In genomic region chr16:87316450-87316922, GRCh38 we compare ENCODE assay signal across 8 cellular contexts. TPM values are rescaled to one million over a fixed set of nuclear protein-coding genes. Genes with fewer than 3 reads are reported as not detected.
A peak's percentile ranks its signal among the peaks of the same experiment; 100 is the strongest.
DNase-seq lines count a peak whose midpoint lies in the region; ATAC-seq and TF ChIP-seq lines count a peak whose summit lies in the region.

No MANE protein-coding gene starts in this region.

- dilution Hi-C loops in mammary epithelial cell (cut with HindIII; ENCODE audit: low sequenced_read_pairs): no loop called here

- no peaks in the 10 kb centered on the region for H3K9me3 ChIP-seq in left ventricle myocardium inferior (replicated peaks)
- no peaks in the 10 kb centered on the region for H3K9me3 ChIP-seq in mammary epithelial cell (replicated peaks; ENCODE audit: insufficient read depth, low read length)
- H3K9me3 ChIP-seq in mucosa of descending colon: no peaks in the 10 kb centered on the region
- H3K9me3 ChIP-seq in uterus: no peaks in the 10 kb centered on the region

- H3K36me3 ChIP-seq in left ventricle myocardium inferior: no peaks in the 10 kb centered on the region
- H3K36me3 ChIP-seq in mammary epithelial cell (ENCODE audit: insufficient read depth, low read length): no peaks in the 10 kb centered on the region
- no peaks in the 10 kb centered on the region for H3K36me3 ChIP-seq in mucosa of descending colon (ENCODE audit: low read depth)
- no peaks in the 10 kb centered on the region for H3K36me3 ChIP-seq in uterus

- H3K4me2 ChIP-seq in mammary epithelial cell (ENCODE audit: insufficient read depth, low read depth, low read length): peak overlapping the region; percentile 95

- TF ChIP-seq CTCF in left ventricle myocardium inferior (IDR thresholded peaks at IDR 0.05; ENCODE audit: borderline replicate concordance) (no peak), mammary epithelial cell (conservative IDR thresholded peaks at IDR 0.05 in 1 of 2, IDR thresholded peaks at IDR 0.05 in 1 of 2; ENCODE audit: extremely low read depth in 1 of 2, insufficient read depth in 1 of 2, low read depth in 1 of 2, low read length in 2 of 2) (no peak), mucosa of descending colon (IDR thresholded peaks at IDR 0.05) (no peak), uterus (IDR thresholded peaks at IDR 0.05) (no peak)

- no peak for DNase-seq in left ventricle myocardium inferior
- no peak for DNase-seq in left cardiac atrium
- no peak for DNase-seq in mammary epithelial cell
- DNase-seq in mucosa of descending colon: no peak
- DNase-seq in uterus: no peak
- DNase-seq in SKM-1 (lab: John Stamatoyannopoulos, UW; ENCODE audit: unreplicated experiment): no peak
- no peak for DNase-seq in NCI-H1417 (lab: John Stamatoyannopoulos, UW)

- H4K20me1 ChIP-seq in mammary epithelial cell (ENCODE audit: insufficient read depth, low read length): no peaks in the 10 kb centered on the region

- CTCF ChIA-PET in mammary epithelial cell (lab: Charles Lee; ENCODE audit: low non-redundant PET): no interaction called here

- BruUV-seq in mammary epithelial cell (replicated peaks; lab: Mats Ljungman, UMichigan): no TSS peak

- peak overlapping the region; percentile 51 for H3K9ac ChIP-seq in mammary epithelial cell (ENCODE audit: insufficient read depth, low read length)

- intact Hi-C loops in left ventricle myocardium inferior (cut with micrococcal nuclease): no loop called here
- intact Hi-C loops in left cardiac atrium (cut with DNase I): loop anchor here in 1 of 2 donors (5.0 kb wide), 1 partner anchor 76 kb away; the partner anchor contains the start of gene MAP1LC3B
- intact Hi-C loops in mammary epithelial cell (cut with micrococcal nuclease): loop anchor here (1.0 to 5.0 kb wide), 2 partner anchors 299 to 321 kb away; no protein-coding TSS in a partner anchor
- intact Hi-C loops in mucosa of descending colon (cut with DNase I, micrococcal nuclease): loop anchor here in 1 of 2 donors (10.0 kb wide), 1 partner anchor 78 kb away; the partner anchor contains the start of gene MAP1LC3B
- intact Hi-C loops in uterus (cut with DNase I; ENCODE audit: low total_unique reads): loop anchor here (10.0 kb wide), 1 partner anchor 48 kb away; no protein-coding TSS in a partner anchor

- peaks cover 21% of the 10 kb centered on the region for H3K79me2 ChIP-seq in mammary epithelial cell (ENCODE audit: insufficient read depth, low read length)

- peaks cover 22% of the 10 kb centered on the region for H3K4me1 ChIP-seq in left ventricle myocardium inferior
- peaks cover 16% of the 10 kb centered on the region for H3K4me1 ChIP-seq in mammary epithelial cell (ENCODE audit: insufficient read depth, low read length)
- H3K4me1 ChIP-seq in mucosa of descending colon (ENCODE audit: low read depth): peaks cover 11% of the 10 kb centered on the region
- peaks cover 0 to 7% of the 10 kb centered on the region in 2 donors for H3K4me1 ChIP-seq in uterus

- in situ Hi-C loops in mammary epithelial cell (cut with MboI; ENCODE audit: low sequenced_read_pairs in 2 of 2): no loop called here

- H3K4me3 ChIP-seq in left ventricle myocardium inferior: peak overlapping the region; percentile 99
- peak overlapping the region; percentile 91 to 92 (median 92) for H3K4me3 ChIP-seq in mammary epithelial cell (replicated peaks in 1 of 3; ENCODE audit: insufficient read depth in 1 of 3, low read depth in 2 of 3, low read length in 3 of 3)
- H3K4me3 ChIP-seq in mucosa of descending colon: peak overlapping the region; percentile 86
- H3K4me3 ChIP-seq in uterus: peak overlapping the region; percentile 97

- ATAC-seq in left cardiac atrium (no peak), mucosa of descending colon (no peak), esophagus mucosa (no peak)

- H3K27me3 ChIP-seq in left ventricle myocardium inferior (ENCODE audit: low read depth) (no peaks in the 10 kb centered on the region), mammary epithelial cell (ENCODE audit: insufficient read depth, low read length) (no peaks in the 10 kb centered on the region), uterus (no peaks in the 10 kb centered on the region)

- H3K27ac ChIP-seq in left ventricle myocardium inferior (replicated peaks) (peak overlapping the region; percentile 99), mammary epithelial cell (ENCODE audit: insufficient read depth, low read depth, low read length) (peak overlapping the region; percentile 92), uterus (peak overlapping the region; percentile 94 to 96)

- 100% methylated on average over 4 of the region's 4 CpGs for WGBS in mammary epithelial cell (ENCODE audit: low coverage, missing lambda C conversion rate)

- peak overlapping the region; percentile 94 for H2AFZ ChIP-seq in mammary epithelial cell (ENCODE audit: low read depth, low read length)

- TF ChIP-seq POLR2A in uterus (IDR thresholded peaks at IDR 0.05): no peak

RNA-seq across cellular contexts. Expression of gene C16orf95, which starts 0.7 kb away (rescaled TPM):
- total RNA-seq in left ventricle myocardium inferior: 3.2 TPM
- 1 to 10 TPM; 3.2 to 3.4 TPM for total RNA-seq in left cardiac atrium
- total RNA-seq in mammary epithelial cell: 1 to 10 TPM; 3.5 to 5.9 TPM
- polyA plus RNA-seq in mammary epithelial cell: 3.9 TPM
- polyA minus RNA-seq in mammary epithelial cell: not detected
- 1 to 10 TPM; 2.5 to 4.2 (median 3.0) TPM for total RNA-seq in mucosa of descending colon
- total RNA-seq in uterus: 1 to 10 TPM in 2 of 4 donors, not detected in 2; 3.2 to 4.2 TPM
- total RNA-seq in esophagus mucosa: 6.5 TPM
